In genomic region chr20:50460608-50461268, GRCh38 we compare ENCODE assay signal across 1 cellular context.
TF ChIP-seq lines count a peak whose summit lies in the region.

No MANE protein-coding gene starts in this region.

TF ChIP-seq in HepG2, 621 proteins besides CTCF, POLR2A, EP300 and RAD21 (continued from another document and continues in another):
- TF ChIP-seq GPBP1L1 (CRISPR knock-in tag; IDR thresholded peaks at IDR 0.05) (no peak), YEATS4 (CRISPR knock-in tag; IDR thresholded peaks at IDR 0.05; ENCODE audit: borderline replicate concordance) (peak; percentile 62; the same call in 1 of the 2 replicates), ATM (IDR thresholded peaks at IDR 0.05; ENCODE audit: borderline replicate concordance) (no peak), HHEX (CRISPR knock-in tag; IDR thresholded peaks at IDR 0.05) (no peak), ZMYM2 (CRISPR knock-in tag; IDR thresholded peaks at IDR 0.05) (peak; percentile 84), SMAD1 (CRISPR knock-in tag; IDR thresholded peaks at IDR 0.05; ENCODE audit: borderline replicate concordance, low read depth) (no peak), HMG20A (CRISPR knock-in tag; IDR thresholded peaks at IDR 0.05; ENCODE audit: borderline replicate concordance) (peak; percentile 70; the same call in 1 of the 2 replicates), MTA1 (CRISPR knock-in tag; IDR thresholded peaks at IDR 0.05; ENCODE audit: borderline replicate concordance) (peak; percentile 69; the same call in 1 of the 2 replicates), HINFP (CRISPR knock-in tag; IDR thresholded peaks at IDR 0.05; ENCODE audit: low read depth) (peak; percentile 80; the same call in 1 of the 2 replicates), ZZZ3 (CRISPR knock-in tag; IDR thresholded peaks at IDR 0.05; ENCODE audit: borderline replicate concordance) (no peak), ZNF230 (CRISPR knock-in tag; IDR thresholded peaks at IDR 0.05) (no peak; the same call in 1 of the 2 replicates), ZNF605 (CRISPR knock-in tag; IDR thresholded peaks at IDR 0.05) (peak; percentile 94), FOXO1 (CRISPR knock-in tag; IDR thresholded peaks at IDR 0.05) (peak; percentile 85), PAX8 (CRISPR knock-in tag; IDR thresholded peaks at IDR 0.05; ENCODE audit: borderline replicate concordance) (peak; percentile 55), MED13 (CRISPR knock-in tag; IDR thresholded peaks at IDR 0.05) (0 out of 2 replicates have a peak, but pooled peaks have one; percentile 71), ZNF616 (CRISPR knock-in tag; IDR thresholded peaks at IDR 0.05; ENCODE audit: low read depth) (peak; percentile 43; the same call in 1 of the 2 replicates), RNF219 (CRISPR knock-in tag; IDR thresholded peaks at IDR 0.05) (no peak), NCOA1 (CRISPR knock-in tag; IDR thresholded peaks at IDR 0.05) (no peak; the same call in 1 of the 2 replicates), ZNF407 (CRISPR knock-in tag; IDR thresholded peaks at IDR 0.05; ENCODE audit: not compliant biosample characterization) (peak; percentile 69), MLX (CRISPR knock-in tag; IDR thresholded peaks at IDR 0.05) (peak; percentile 72; the same call in 1 of the 2 replicates), PAF1 (CRISPR knock-in tag; IDR thresholded peaks at IDR 0.05) (no peak), GABPA (IDR thresholded peaks at IDR 0.05; ENCODE audit: low read depth, low read length) (no peak), GABPA (CRISPR knock-in tag; IDR thresholded peaks at IDR 0.05; ENCODE audit: low read depth) (peak; percentile 19; the same call in 1 of the 2 replicates), ZNF724P (CRISPR knock-in tag; IDR thresholded peaks at IDR 0.05; ENCODE audit: borderline replicate concordance) (no peak; the same call in 1 of the 2 replicates), USF2 (IDR thresholded peaks at IDR 0.05; ENCODE audit: low read depth, low read length) (no peak), USF2 (CRISPR knock-in tag; IDR thresholded peaks at IDR 0.05; ENCODE audit: borderline replicate concordance) (no peak), STAT5B (CRISPR knock-in tag; IDR thresholded peaks at IDR 0.05) (0 out of 2 replicates have a peak, but pooled peaks have one; percentile 31), ETV6 (CRISPR knock-in tag; conservative IDR thresholded peaks at IDR 0.05) (peak; percentile 51; the same call in 1 of the 2 replicates), ZBTB39 (CRISPR knock-in tag; IDR thresholded peaks at IDR 0.05) (no peak; the same call in 1 of the 2 replicates)
- TF ChIP-seq, protein P1, sequence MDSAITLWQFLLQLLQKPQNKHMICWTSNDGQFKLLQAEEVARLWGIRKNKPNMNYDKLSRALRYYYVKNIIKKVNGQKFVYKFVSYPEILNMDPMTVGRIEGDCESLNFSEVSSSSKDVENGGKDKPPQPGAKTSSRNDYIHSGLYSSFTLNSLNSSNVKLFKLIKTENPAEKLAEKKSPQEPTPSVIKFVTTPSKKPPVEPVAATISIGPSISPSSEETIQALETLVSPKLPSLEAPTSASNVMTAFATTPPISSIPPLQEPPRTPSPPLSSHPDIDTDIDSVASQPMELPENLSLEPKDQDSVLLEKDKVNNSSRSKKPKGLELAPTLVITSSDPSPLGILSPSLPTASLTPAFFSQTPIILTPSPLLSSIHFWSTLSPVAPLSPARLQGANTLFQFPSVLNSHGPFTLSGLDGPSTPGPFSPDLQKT (CRISPR knock-in tag; IDR thresholded peaks at IDR 0.05; ENCODE audit: borderline replicate concordance): no peak
- TF ChIP-seq, protein P2, sequence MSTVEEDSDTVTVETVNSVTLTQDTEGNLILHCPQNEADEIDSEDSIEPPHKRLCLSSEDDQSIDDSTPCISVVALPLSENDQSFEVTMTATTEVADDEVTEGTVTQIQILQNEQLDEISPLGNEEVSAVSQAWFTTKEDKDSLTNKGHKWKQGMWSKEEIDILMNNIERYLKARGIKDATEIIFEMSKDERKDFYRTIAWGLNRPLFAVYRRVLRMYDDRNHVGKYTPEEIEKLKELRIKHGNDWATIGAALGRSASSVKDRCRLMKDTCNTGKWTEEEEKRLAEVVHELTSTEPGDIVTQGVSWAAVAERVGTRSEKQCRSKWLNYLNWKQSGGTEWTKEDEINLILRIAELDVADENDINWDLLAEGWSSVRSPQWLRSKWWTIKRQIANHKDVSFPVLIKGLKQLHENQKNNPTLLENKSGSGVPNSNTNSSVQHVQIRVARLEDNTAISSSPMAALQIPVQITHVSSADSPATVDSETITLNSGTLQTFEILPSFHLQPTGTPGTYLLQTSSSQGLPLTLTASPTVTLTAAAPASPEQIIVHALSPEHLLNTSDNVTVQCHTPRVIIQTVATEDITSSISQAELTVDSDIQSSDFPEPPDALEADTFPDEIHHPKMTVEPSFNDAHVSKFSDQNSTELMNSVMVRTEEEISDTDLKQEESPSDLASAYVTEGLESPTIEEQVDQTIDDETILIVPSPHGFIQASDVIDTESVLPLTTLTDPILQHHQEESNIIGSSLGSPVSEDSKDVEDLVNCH (CRISPR knock-in tag; IDR thresholded peaks at IDR 0.05): no peak
- TF ChIP-seq, protein P3, sequence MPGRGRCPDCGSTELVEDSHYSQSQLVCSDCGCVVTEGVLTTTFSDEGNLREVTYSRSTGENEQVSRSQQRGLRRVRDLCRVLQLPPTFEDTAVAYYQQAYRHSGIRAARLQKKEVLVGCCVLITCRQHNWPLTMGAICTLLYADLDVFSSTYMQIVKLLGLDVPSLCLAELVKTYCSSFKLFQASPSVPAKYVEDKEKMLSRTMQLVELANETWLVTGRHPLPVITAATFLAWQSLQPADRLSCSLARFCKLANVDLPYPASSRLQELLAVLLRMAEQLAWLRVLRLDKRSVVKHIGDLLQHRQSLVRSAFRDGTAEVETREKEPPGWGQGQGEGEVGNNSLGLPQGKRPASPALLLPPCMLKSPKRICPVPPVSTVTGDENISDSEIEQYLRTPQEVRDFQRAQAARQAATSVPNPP (CRISPR knock-in tag; IDR thresholded peaks at IDR 0.05): no peak
